26 cellular contexts compared by ENCODE assay signal in genomic region chr6:62716719-62717118, GRCh38.
"Had no signal": no experiment of that assay in that cellular context is flagged by ENCODE, and none has a peak within 500 bp of the region (broad histone marks: within the 10 kb centered on the region; RNA-seq: fewer than 3 reads in every experiment).

No MANE protein-coding gene starts in this region.

- H3K27me3 Mint-ChIP-seq: activated CD4-positive, alpha-beta T cell treated with anti-CD3 and anti-CD28 coated beads for 36 hours; activated CD4-positive, alpha-beta T cell treated with anti-CD3 and anti-CD28 coated beads, Interleukin-2, amount 10 ng/mL, durations not matched to agents 24 days and 14 days; activated CD8-positive, alpha-beta T cell treated with anti-CD3 and anti-CD28 coated beads for 36 hours; activated naive CD4-positive, alpha-beta T cell treated with anti-CD3 and anti-CD28 coated beads, Interleukin-2, amount 50 U/mL, for 24 hours; activated naive CD8-positive, alpha-beta T cell treated with anti-CD3 and anti-CD28 coated beads, Interleukin-2, amount 10 ng/mL, durations not matched to agents 7 days and 5 days; activated T-helper 17 cell treated with anti-CD3 and anti-CD28 coated beads, Interleukin-2, amount 50 U/mL, for 72 hours; brain had no signal

- H3K27ac ChIP-seq: ascending aorta, breast epithelium, cardiac muscle cell, colonic mucosa, epithelial cell of prostate, esophagus squamous epithelium, gastroesophageal sphincter, heart right ventricle had no signal

- H3K27me3 ChIP-seq: ascending aorta, breast epithelium, cardiac muscle cell, colonic mucosa, esophagus squamous epithelium, gastroesophageal sphincter, heart right ventricle had no signal

- H3K27ac Mint-ChIP-seq: activated CD4-positive, alpha-beta T cell treated with anti-CD3 and anti-CD28 coated beads for 36 hours; activated CD4-positive, alpha-beta T cell treated with anti-CD3 and anti-CD28 coated beads, Interleukin-2, amount 10 ng/mL, durations not matched to agents 24 days and 14 days; activated CD8-positive, alpha-beta T cell treated with anti-CD3 and anti-CD28 coated beads for 36 hours; activated naive CD4-positive, alpha-beta T cell treated with anti-CD3 and anti-CD28 coated beads for 36 hours; activated naive CD4-positive, alpha-beta T cell treated with anti-CD3 and anti-CD28 coated beads, Interleukin-2, amount 50 U/mL, for 24 hours; activated naive CD8-positive, alpha-beta T cell treated with anti-CD3 and anti-CD28 coated beads, Interleukin-2, amount 10 ng/mL, durations not matched to agents 7 days and 5 days; activated T-helper 17 cell treated with anti-CD3 and anti-CD28 coated beads, Interleukin-2, amount 50 U/mL, for 72 hours; brain had no signal

- H3K36me3 Mint-ChIP-seq: activated naive CD4-positive, alpha-beta T cell treated with anti-CD3 and anti-CD28 coated beads, Interleukin-2, amount 50 U/mL, for 24 hours; activated naive CD8-positive, alpha-beta T cell treated with anti-CD3 and anti-CD28 coated beads, Interleukin-2, amount 10 ng/mL, durations not matched to agents 7 days and 5 days; brain had no signal

- H3K4me3 Mint-ChIP-seq: activated CD4-positive, alpha-beta T cell treated with anti-CD3 and anti-CD28 coated beads for 36 hours; activated CD4-positive, alpha-beta T cell treated with anti-CD3 and anti-CD28 coated beads, Interleukin-2, amount 10 ng/mL, durations not matched to agents 24 days and 14 days; activated CD8-positive, alpha-beta T cell treated with anti-CD3 and anti-CD28 coated beads for 36 hours; activated naive CD4-positive, alpha-beta T cell treated with anti-CD3 and anti-CD28 coated beads for 36 hours; activated naive CD4-positive, alpha-beta T cell treated with anti-CD3 and anti-CD28 coated beads, Interleukin-2, amount 50 U/mL, for 24 hours; activated naive CD8-positive, alpha-beta T cell treated with anti-CD3 and anti-CD28 coated beads, Interleukin-2, amount 10 ng/mL, durations not matched to agents 7 days and 5 days; activated T-cell treated with anti-CD3 and anti-CD28 coated beads, Interleukin-2, amount 50 U/mL, for 4 hours; activated T-helper 17 cell treated with anti-CD3 and anti-CD28 coated beads, Interleukin-2, amount 50 U/mL, for 72 hours; brain had no signal

- H3K9me3 ChIP-seq: ascending aorta, breast epithelium, colonic mucosa, esophagus squamous epithelium, gastroesophageal sphincter had no signal

- ATAC-seq: activated CD4-positive, alpha-beta T cell treated with anti-CD3 and anti-CD28 coated beads for 36 hours; activated CD8-positive, alpha-beta T cell treated with anti-CD3 and anti-CD28 coated beads for 36 hours; activated T-cell treated with anti-CD3 and anti-CD28 coated beads, Interleukin-2, amount 50 U/mL, for 4 hours; activated T-helper 17 cell treated with anti-CD3 and anti-CD28 coated beads, Interleukin-2, amount 50 U/mL, for 72 hours; gastroesophageal sphincter; heart right ventricle had no signal

- H3K4me3 ChIP-seq: ascending aorta, breast epithelium, cardiac muscle cell, colonic mucosa, esophagus squamous epithelium, gastroesophageal sphincter, heart right ventricle had no signal

- H3K9me3 Mint-ChIP-seq: activated CD4-positive, alpha-beta T cell treated with anti-CD3 and anti-CD28 coated beads, Interleukin-2, amount 10 ng/mL, durations not matched to agents 24 days and 14 days; brain had no signal

- H3K4me1 Mint-ChIP-seq: activated CD4-positive, alpha-beta T cell treated with anti-CD3 and anti-CD28 coated beads for 36 hours; activated CD4-positive, alpha-beta T cell treated with anti-CD3 and anti-CD28 coated beads, Interleukin-2, amount 10 ng/mL, durations not matched to agents 24 days and 14 days; activated naive CD4-positive, alpha-beta T cell treated with anti-CD3 and anti-CD28 coated beads, Interleukin-2, amount 50 U/mL, for 24 hours; activated naive CD8-positive, alpha-beta T cell treated with anti-CD3 and anti-CD28 coated beads, Interleukin-2, amount 10 ng/mL, durations not matched to agents 7 days and 5 days; activated T-helper 17 cell treated with anti-CD3 and anti-CD28 coated beads, Interleukin-2, amount 50 U/mL, for 72 hours; brain had no signal

- DNase-seq: activated CD4-positive, alpha-beta T cell treated with anti-CD3 and anti-CD28 coated beads for 36 hours; activated CD4-positive, alpha-beta T cell treated with anti-CD3 and anti-CD28 coated beads, Interleukin-2, amount 10 ng/mL, durations not matched to agents 24 days and 14 days; activated CD4-positive, CD25-positive, alpha-beta regulatory T cell; activated CD4-positive, CD25-positive, alpha-beta regulatory T cell treated with anti-CD3 and anti-CD28 coated beads, Interleukin-2, amount 50 U/mL, for 72 hours; activated CD8-positive, alpha-beta memory T cell treated with anti-CD3 and anti-CD28 coated beads for 24 hours; activated CD8-positive, alpha-beta T cell treated with anti-CD3 and anti-CD28 coated beads for 36 hours; activated effector memory CD4-positive, alpha-beta T cell treated with Interleukin-2 at 50 U/mL for 16 hours; activated naive CD4-positive, alpha-beta T cell treated with anti-CD3 and anti-CD28 coated beads for 36 hours; activated naive CD8-positive, alpha-beta T cell treated with anti-CD3 and anti-CD28 coated beads, Interleukin-2, amount 10 ng/mL, durations not matched to agents 7 days and 5 days; activated T-cell treated with anti-CD3 and anti-CD28 coated beads, Interleukin-2, amount 50 U/mL, for 4 hours; central memory CD4-positive, alpha-beta T cell; cerebellar nuclear complex; colonic mucosa; effector CD8-positive, alpha-beta T cell; esophagus squamous epithelium; foreskin melanocyte; heart right ventricle; T-helper 2 cell had no signal

- H3K4me1 ChIP-seq: ascending aorta, breast epithelium, colonic mucosa, esophagus squamous epithelium, gastroesophageal sphincter, heart right ventricle had no signal

- H3K36me3 ChIP-seq: ascending aorta, breast epithelium, cardiac muscle cell, colonic mucosa, esophagus squamous epithelium, gastroesophageal sphincter, heart right ventricle had no signal
